3 cellular contexts compared by ENCODE assay signal in the genomic region with DNA sequence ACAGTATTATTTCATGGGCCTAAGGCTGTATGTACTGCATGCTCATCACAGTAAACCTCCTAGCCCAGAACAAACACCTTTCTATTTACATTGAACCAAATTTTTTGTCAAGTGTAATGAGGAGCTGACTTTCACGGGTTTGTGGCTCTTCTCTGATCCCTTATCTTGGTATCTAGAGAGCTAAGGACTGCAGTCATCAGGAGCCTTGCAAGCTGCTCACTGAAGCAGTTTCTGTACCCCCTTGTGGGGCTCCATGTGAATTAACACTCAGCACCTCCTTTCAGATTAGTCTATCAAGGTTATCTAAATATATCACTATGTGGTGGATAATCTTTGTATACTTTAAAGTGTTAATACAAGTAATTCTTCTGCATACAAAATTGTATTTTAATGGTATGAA.
TF ChIP-seq lines count a peak whose summit lies in the region.

No MANE protein-coding gene starts in this region.

TF ChIP-seq in SK-N-SH, 30 proteins besides CTCF, POLR2A, EP300 and RAD21 (continued from another document):
- TF ChIP-seq, protein P1, sequence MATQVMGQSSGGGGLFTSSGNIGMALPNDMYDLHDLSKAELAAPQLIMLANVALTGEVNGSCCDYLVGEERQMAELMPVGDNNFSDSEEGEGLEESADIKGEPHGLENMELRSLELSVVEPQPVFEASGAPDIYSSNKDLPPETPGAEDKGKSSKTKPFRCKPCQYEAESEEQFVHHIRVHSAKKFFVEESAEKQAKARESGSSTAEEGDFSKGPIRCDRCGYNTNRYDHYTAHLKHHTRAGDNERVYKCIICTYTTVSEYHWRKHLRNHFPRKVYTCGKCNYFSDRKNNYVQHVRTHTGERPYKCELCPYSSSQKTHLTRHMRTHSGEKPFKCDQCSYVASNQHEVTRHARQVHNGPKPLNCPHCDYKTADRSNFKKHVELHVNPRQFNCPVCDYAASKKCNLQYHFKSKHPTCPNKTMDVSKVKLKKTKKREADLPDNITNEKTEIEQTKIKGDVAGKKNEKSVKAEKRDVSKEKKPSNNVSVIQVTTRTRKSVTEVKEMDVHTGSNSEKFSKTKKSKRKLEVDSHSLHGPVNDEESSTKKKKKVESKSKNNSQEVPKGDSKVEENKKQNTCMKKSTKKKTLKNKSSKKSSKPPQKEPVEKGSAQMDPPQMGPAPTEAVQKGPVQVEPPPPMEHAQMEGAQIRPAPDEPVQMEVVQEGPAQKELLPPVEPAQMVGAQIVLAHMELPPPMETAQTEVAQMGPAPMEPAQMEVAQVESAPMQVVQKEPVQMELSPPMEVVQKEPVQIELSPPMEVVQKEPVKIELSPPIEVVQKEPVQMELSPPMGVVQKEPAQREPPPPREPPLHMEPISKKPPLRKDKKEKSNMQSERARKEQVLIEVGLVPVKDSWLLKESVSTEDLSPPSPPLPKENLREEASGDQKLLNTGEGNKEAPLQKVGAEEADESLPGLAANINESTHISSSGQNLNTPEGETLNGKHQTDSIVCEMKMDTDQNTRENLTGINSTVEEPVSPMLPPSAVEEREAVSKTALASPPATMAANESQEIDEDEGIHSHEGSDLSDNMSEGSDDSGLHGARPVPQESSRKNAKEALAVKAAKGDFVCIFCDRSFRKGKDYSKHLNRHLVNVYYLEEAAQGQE (IDR thresholded peaks at IDR 0.05; ENCODE audit: low read depth, low read length) = no peak
- TF ChIP-seq YY1 (IDR thresholded peaks at IDR 0.05; ENCODE audit: low read depth) = no peak
- no peak for TF ChIP-seq NRF1 (IDR thresholded peaks at IDR 0.05; ENCODE audit: low read depth, low read length)
TF ChIP-seq in SK-N-SH: peak in this region for 0.

TF ChIP-seq in SK-N-SH treated with all-trans-retinoic acid at 6 μM for 48 hours, 23 proteins besides CTCF, POLR2A, EP300 and RAD21 (continued from another document):
- TF ChIP-seq, protein P2, sequence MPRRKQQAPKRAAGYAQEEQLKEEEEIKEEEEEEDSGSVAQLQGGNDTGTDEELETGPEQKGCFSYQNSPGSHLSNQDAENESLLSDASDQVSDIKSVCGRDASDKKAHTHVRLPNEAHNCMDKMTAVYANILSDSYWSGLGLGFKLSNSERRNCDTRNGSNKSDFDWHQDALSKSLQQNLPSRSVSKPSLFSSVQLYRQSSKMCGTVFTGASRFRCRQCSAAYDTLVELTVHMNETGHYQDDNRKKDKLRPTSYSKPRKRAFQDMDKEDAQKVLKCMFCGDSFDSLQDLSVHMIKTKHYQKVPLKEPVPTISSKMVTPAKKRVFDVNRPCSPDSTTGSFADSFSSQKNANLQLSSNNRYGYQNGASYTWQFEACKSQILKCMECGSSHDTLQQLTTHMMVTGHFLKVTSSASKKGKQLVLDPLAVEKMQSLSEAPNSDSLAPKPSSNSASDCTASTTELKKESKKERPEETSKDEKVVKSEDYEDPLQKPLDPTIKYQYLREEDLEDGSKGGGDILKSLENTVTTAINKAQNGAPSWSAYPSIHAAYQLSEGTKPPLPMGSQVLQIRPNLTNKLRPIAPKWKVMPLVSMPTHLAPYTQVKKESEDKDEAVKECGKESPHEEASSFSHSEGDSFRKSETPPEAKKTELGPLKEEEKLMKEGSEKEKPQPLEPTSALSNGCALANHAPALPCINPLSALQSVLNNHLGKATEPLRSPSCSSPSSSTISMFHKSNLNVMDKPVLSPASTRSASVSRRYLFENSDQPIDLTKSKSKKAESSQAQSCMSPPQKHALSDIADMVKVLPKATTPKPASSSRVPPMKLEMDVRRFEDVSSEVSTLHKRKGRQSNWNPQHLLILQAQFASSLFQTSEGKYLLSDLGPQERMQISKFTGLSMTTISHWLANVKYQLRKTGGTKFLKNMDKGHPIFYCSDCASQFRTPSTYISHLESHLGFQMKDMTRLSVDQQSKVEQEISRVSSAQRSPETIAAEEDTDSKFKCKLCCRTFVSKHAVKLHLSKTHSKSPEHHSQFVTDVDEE (CRISPR knock-in tag; IDR thresholded peaks at IDR 0.05) = no peak
- TF ChIP-seq OSR1 (CRISPR knock-in tag; IDR thresholded peaks at IDR 0.05) (no peak), CSDC2 (CRISPR knock-in tag; IDR thresholded peaks at IDR 0.05) (no peak), ESRRG (CRISPR knock-in tag; IDR thresholded peaks at IDR 0.05) (no peak), BACH2 (CRISPR knock-in tag; IDR thresholded peaks at IDR 0.05; ENCODE audit: borderline replicate concordance) (no peak)
- TF ChIP-seq, protein P3, sequence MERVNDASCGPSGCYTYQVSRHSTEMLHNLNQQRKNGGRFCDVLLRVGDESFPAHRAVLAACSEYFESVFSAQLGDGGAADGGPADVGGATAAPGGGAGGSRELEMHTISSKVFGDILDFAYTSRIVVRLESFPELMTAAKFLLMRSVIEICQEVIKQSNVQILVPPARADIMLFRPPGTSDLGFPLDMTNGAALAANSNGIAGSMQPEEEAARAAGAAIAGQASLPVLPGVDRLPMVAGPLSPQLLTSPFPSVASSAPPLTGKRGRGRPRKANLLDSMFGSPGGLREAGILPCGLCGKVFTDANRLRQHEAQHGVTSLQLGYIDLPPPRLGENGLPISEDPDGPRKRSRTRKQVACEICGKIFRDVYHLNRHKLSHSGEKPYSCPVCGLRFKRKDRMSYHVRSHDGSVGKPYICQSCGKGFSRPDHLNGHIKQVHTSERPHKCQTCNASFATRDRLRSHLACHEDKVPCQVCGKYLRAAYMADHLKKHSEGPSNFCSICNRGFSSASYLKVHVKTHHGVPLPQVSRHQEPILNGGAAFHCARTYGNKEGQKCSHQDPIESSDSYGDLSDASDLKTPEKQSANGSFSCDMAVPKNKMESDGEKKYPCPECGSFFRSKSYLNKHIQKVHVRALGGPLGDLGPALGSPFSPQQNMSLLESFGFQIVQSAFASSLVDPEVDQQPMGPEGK (CRISPR knock-in tag; IDR thresholded peaks at IDR 0.05; ENCODE audit: borderline replicate concordance) = no peak
- TF ChIP-seq, protein P4, sequence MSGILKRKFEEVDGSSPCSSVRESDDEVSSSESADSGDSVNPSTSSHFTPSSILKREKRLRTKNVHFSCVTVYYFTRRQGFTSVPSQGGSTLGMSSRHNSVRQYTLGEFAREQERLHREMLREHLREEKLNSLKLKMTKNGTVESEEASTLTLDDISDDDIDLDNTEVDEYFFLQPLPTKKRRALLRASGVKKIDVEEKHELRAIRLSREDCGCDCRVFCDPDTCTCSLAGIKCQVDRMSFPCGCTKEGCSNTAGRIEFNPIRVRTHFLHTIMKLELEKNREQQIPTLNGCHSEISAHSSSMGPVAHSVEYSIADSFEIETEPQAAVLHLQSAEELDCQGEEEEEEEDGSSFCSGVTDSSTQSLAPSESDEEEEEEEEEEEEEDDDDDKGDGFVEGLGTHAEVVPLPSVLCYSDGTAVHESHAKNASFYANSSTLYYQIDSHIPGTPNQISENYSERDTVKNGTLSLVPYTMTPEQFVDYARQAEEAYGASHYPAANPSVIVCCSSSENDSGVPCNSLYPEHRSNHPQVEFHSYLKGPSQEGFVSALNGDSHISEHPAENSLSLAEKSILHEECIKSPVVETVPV (CRISPR knock-in tag; IDR thresholded peaks at IDR 0.05) = no peak

TF ChIP-seq in WTC11, 78 proteins besides CTCF, POLR2A, EP300 and RAD21 (continued from another document):
- TF ChIP-seq, protein P5, sequence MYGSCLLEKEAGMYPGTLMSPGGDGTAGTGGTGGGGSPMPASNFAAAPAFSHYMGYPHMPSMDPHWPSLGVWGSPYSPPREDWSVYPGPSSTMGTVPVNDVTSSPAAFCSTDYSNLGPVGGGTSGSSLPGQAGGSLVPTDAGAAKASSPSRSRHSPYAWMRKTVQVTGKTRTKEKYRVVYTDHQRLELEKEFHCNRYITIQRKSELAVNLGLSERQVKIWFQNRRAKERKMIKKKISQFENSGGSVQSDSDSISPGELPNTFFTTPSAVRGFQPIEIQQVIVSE (CRISPR knock-in tag; IDR thresholded peaks at IDR 0.05; ENCODE audit: borderline replicate concordance) = no peak
